ENCODE assay signal across 23 cellular contexts in the genomic region with DNA sequence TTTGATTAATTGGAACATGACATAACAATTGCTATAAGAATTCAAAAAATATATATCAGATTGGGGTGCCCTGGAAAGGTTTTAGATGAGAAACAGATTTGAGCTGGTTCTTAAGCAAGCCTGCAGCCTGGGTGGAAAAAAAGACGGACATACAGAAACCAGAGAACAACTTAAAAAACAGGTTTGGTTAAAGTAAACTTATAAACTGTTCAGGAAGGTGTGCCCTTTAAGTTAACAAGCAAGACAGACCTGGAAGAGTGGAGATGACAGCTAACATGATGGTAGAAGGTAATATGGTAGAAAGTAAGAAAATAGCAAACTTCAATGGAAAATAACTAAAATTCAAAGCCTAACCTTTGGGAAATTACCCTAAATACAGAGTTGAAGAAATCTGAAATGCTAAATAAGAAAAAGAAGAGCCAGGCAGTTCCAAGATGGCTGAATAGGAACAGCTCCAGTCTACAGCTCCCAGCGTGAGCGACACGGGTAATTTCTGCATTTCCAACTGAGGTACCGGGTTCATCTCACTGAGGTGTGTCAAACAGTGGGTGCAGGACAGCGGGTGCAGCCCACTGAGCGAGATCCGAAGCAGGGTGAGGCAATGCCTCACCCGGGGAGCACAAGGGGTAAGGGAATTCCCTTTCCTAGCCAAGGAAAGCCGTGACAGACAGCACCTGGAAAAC. TPM values are rescaled to one million over a fixed set of nuclear protein-coding genes. Genes with fewer than 3 reads are reported as not detected.
DNase-seq lines count a peak whose midpoint lies in the region; ATAC-seq and TF ChIP-seq lines count a peak whose summit lies in the region.
"Had no signal": no experiment of that assay in that cellular context is flagged by ENCODE, and none has a peak within 500 bp of the region (broad histone marks: within the 10 kb centered on the region; RNA-seq: fewer than 3 reads in every experiment).

No MANE protein-coding gene starts in this region.

- TF ChIP-seq POLR2A in breast epithelium (IDR thresholded peaks at IDR 0.05), result no peak
- no peak for TF ChIP-seq POLR2A in vagina (IDR thresholded peaks at IDR 0.05)

- H3K4me1 ChIP-seq in breast epithelium, result no peaks in the 10 kb centered on the region
- no peaks in the 10 kb centered on the region for H3K4me1 ChIP-seq in Panc1 (ENCODE audit: control insufficient read depth, insufficient read depth, low read length)
- no peaks in the 10 kb centered on the region for H3K4me1 ChIP-seq in left lung
- no peaks in the 10 kb centered on the region for H3K4me1 ChIP-seq in vagina
- H3K4me1 ChIP-seq: gastrocnemius medialis, uterus had no signal

- H3K9me3 ChIP-seq in breast epithelium, result no peaks in the 10 kb centered on the region
- H3K9me3 ChIP-seq in Panc1 (ENCODE audit: control insufficient read depth, insufficient read depth, low read depth, low read length), result no peaks in the 10 kb centered on the region
- H3K9me3 ChIP-seq in left lung, result peaks cover 0 to 6% of the 10 kb centered on the region in 2 donors
- H3K9me3 ChIP-seq in vagina, result no peaks in the 10 kb centered on the region
- H3K9me3 ChIP-seq: gastrocnemius medialis, neutrophil, uterus had no signal

- H3K4me1 Mint-ChIP-seq in stimulated activated effector memory CD8-positive, alpha-beta T cell treated with anti-CD3 and anti-CD28 coated beads, Interleukin-12 subunit alpha, Interleukin-12 subunit beta, amount 100 ng/mL, for 72 hours, result no peaks in the 10 kb centered on the region
- H3K4me1 Mint-ChIP-seq: activated naive CD4-positive, alpha-beta T cell treated with anti-CD3 and anti-CD28 coated beads, Interleukin-2, amount 50 U/mL, for 24 hours had no signal

- H3K27me3 ChIP-seq in breast epithelium (no peaks in the 10 kb centered on the region), Panc1 (ENCODE audit: control insufficient read depth, insufficient read depth, low read length) (no peaks in the 10 kb centered on the region), left lung (no peaks in the 10 kb centered on the region), vagina (no peaks in the 10 kb centered on the region)
- H3K27me3 ChIP-seq: gastrocnemius medialis, neutrophil, uterus had no signal

- intact Hi-C loops in breast epithelium (cut with DNase I; ENCODE audit: low total_unique reads) (no loop called here), Panc1 (cut with micrococcal nuclease; ENCODE audit: unreplicated experiment) (no loop called here), left lung (cut with DNase I) (no loop called here), vagina (cut with DNase I) (no loop called here)

- H3K4me3 Mint-ChIP-seq in stimulated activated effector memory CD8-positive, alpha-beta T cell treated with anti-CD3 and anti-CD28 coated beads, Interleukin-12 subunit alpha, Interleukin-12 subunit beta, amount 100 ng/mL, for 72 hours, result no peak overlapping the region
- H3K4me3 Mint-ChIP-seq: activated naive CD4-positive, alpha-beta T cell treated with anti-CD3 and anti-CD28 coated beads, Interleukin-2, amount 50 U/mL, for 24 hours had no signal

- no peaks in the 10 kb centered on the region for H3K36me3 ChIP-seq in breast epithelium
- no peaks in the 10 kb centered on the region for H3K36me3 ChIP-seq in Panc1 (ENCODE audit: control insufficient read depth, insufficient read depth, low read length)
- no peaks in the 10 kb centered on the region for H3K36me3 ChIP-seq in left lung
- H3K36me3 ChIP-seq in vagina, result no peaks in the 10 kb centered on the region
- H3K36me3 ChIP-seq: gastrocnemius medialis, neutrophil, uterus had no signal

- peaks cover 15% of the 10 kb centered on the region for H3K9me3 Mint-ChIP-seq in stimulated activated effector memory CD8-positive, alpha-beta T cell treated with anti-CD3 and anti-CD28 coated beads, Interleukin-12 subunit alpha, Interleukin-12 subunit beta, amount 100 ng/mL, for 72 hours
- H3K9me3 Mint-ChIP-seq: activated naive CD4-positive, alpha-beta T cell treated with anti-CD3 and anti-CD28 coated beads, Interleukin-2, amount 50 U/mL, for 24 hours had no signal

- H3K36me3 Mint-ChIP-seq in stimulated activated effector memory CD8-positive, alpha-beta T cell treated with anti-CD3 and anti-CD28 coated beads, Interleukin-12 subunit alpha, Interleukin-12 subunit beta, amount 100 ng/mL, for 72 hours, result no peaks in the 10 kb centered on the region

- ATAC-seq in Panc1 (no peak), left lung (peak; percentile 77)
- no peak for ATAC-seq in stimulated activated effector memory CD8-positive, alpha-beta T cell treated with anti-CD3 and anti-CD28 coated beads, Interleukin-12 subunit alpha, Interleukin-12 subunit beta, amount 100 ng/mL, for 72 hours
- ATAC-seq: esophagus mucosa, gastrocnemius medialis, left cardiac atrium had no signal

- in situ Hi-C loops in T47D (cut with HindIII; ENCODE audit: low pct_unique_long_range_greater_than_20kb, low sequenced_read_pairs) (no loop called here), Panc1 (cut with HindIII; ENCODE audit: low pct_unique_long_range_greater_than_20kb, low sequenced_read_pairs) (no loop called here)

- DNase-seq in T47D (ENCODE audit: low read depth in 1 of 2, low spot score in 1 of 2), result peak; percentile 7 to 57
- no peak for DNase-seq in breast epithelium (ENCODE audit: low spot score in 2 of 2)
- DNase-seq in Panc1 (ENCODE audit: low read depth, low spot score), result no peak
- no peak for DNase-seq in left lung
- DNase-seq in vagina (ENCODE audit: extremely low spot score in 2 of 2), result no peak
- DNase-seq in activated CD8-positive, alpha-beta memory T cell treated with anti-CD3 and anti-CD28 coated beads, Interleukin-2, amount 50 U/mL, for 4 hours, result no peak
- DNase-seq in NCI-H446 treated with DMSO at 0.1 percent for 48 hours (lab: John Stamatoyannopoulos, UW), result no peak
- no peak for DNase-seq in stimulated activated effector memory CD8-positive, alpha-beta T cell treated with anti-CD3 and anti-CD28 coated beads, Interleukin-12 subunit alpha, Interleukin-12 subunit beta, amount 100 ng/mL, for 72 hours (ENCODE audit: low spot score in 2 of 2)
- DNase-seq: ACHN; C1 segment of cervical spinal cord; effector CD4-positive, alpha-beta T cell; gastrocnemius medialis; KG1; left cardiac atrium; midbrain; MV-4-11; retina; stimulated activated CD4-positive, alpha-beta T cell treated with anti-CD3 and anti-CD28 coated beads, Interleukin-12 subunit alpha, Interleukin-12 subunit beta, amount 100 ng/mL, for 4 hours; T1000; uterus had no signal

- CTCF ChIA-PET in Panc1 (lab: Charles Lee), result no interaction called here

- POLR2A ChIA-PET in Panc1 (lab: Charles Lee), result no interaction called here

- H3K27ac Mint-ChIP-seq in stimulated activated effector memory CD8-positive, alpha-beta T cell treated with anti-CD3 and anti-CD28 coated beads, Interleukin-12 subunit alpha, Interleukin-12 subunit beta, amount 100 ng/mL, for 72 hours, result no peak overlapping the region
- H3K27ac Mint-ChIP-seq: activated naive CD4-positive, alpha-beta T cell treated with anti-CD3 and anti-CD28 coated beads, Interleukin-2, amount 50 U/mL, for 24 hours had no signal

- H3K27ac ChIP-seq in breast epithelium (no peak overlapping the region), Panc1 (ENCODE audit: low read length) (no peak overlapping the region), left lung (no peak overlapping the region), vagina (no peak overlapping the region)
- H3K27ac ChIP-seq: gastrocnemius medialis, neutrophil, uterus had no signal

- no TSS peak for BruUV-seq in Panc1 (replicated peaks; lab: Mats Ljungman, UMichigan)

- TF ChIP-seq CTCF in breast epithelium (IDR thresholded peaks at IDR 0.05), result no peak
- TF ChIP-seq CTCF in Panc1 (IDR thresholded peaks at IDR 0.05), result no peak
- TF ChIP-seq CTCF in left lung (IDR thresholded peaks at IDR 0.05), result no peak
- no peak for TF ChIP-seq CTCF in vagina (IDR thresholded peaks at IDR 0.05)

- no peak overlapping the region for H3K4me3 ChIP-seq in breast epithelium
- peak overlapping the region; percentile 26 to 48 for H3K4me3 ChIP-seq in Panc1 (ENCODE audit: low read depth in 2 of 2, low read length in 2 of 2)
- H3K4me3 ChIP-seq in left lung, result no peak overlapping the region
- no peak overlapping the region for H3K4me3 ChIP-seq in vagina
- H3K4me3 ChIP-seq: gastrocnemius medialis, uterus had no signal

RNA-seq across cellular contexts. Expression of a gene that starts 52.2 kb away (rescaled TPM):
- 10 to 100 TPM; 12.3 to 67.5 (median 66.5) TPM for total RNA-seq in breast epithelium
- 1.6 TPM for total RNA-seq in Panc1 (2021; ENCODE audit: unreplicated experiment)
- 0.45 TPM for polyA plus RNA-seq in Panc1 (2012; ENCODE audit: insufficient read length)
- 10 to 100 TPM; 34.2 to 57.5 TPM for total RNA-seq in left lung
- 25.5 TPM for total RNA-seq in vagina

Comparison
In these comparisons a context has a peak if more than half of its experiments do, and no peak if none do; other contexts are left out.
1. DNase-seq: peak in T47D (2 of 2); none in breast epithelium (0 of 2), Panc1 (single experiment), left lung (0 of 2), vagina (0 of 2), activated CD8-positive, alpha-beta memory T cell treated with anti-CD3 and anti-CD28 coated beads, Interleukin-2, amount 50 U/mL, for 4 hours (single experiment), NCI-H446 treated with DMSO at 0.1 percent for 48 hours (single experiment) and stimulated activated effector memory CD8-positive, alpha-beta T cell treated with anti-CD3 and anti-CD28 coated beads, Interleukin-12 subunit alpha, Interleukin-12 subunit beta, amount 100 ng/mL, for 72 hours (0 of 2).
2. H3K4me3 ChIP-seq: peak in Panc1 (2 of 2); none in breast epithelium (0 of 3), left lung (0 of 2) and vagina (0 of 2).